Comparison of ENCODE assay signal across 8 cellular contexts in the genomic region with DNA sequence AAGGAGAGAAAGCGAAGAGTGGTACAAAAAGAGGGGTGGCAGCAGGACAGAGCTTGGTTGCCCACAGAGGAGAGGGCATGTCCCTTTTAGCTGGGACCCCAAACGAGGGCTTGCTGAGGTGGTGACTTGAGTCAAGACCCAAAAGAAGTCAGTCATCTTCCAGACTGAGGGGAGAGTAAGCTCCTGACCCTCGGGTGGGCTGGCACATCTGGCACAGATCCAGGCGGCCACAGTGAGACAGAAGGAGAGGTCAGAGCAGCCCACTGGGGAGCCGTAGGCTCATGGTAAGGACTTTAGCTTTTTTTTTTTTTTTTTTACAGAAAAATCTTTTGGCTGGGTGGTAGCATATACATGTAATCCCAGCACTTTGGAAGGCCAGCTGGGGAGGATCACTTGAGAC.
"Had no signal": no experiment of that assay in that cellular context is flagged by ENCODE, and none has a peak within 500 bp of the region (broad histone marks: within the 10 kb centered on the region; RNA-seq: fewer than 3 reads in every experiment).

No MANE protein-coding gene starts in this region.

- H2AFZ ChIP-seq: GM23338 had no signal

- H3K4me3 Mint-ChIP-seq: GM23338, H9, IgD-negative memory B cell had no signal

- ATAC-seq: GM23338 had no signal

- FAIRE-seq: H1, H54, HTR-8/SVneo had no signal

- H3K27ac Mint-ChIP-seq: GM23338, H9, IgD-negative memory B cell had no signal

- H3K4me1 Mint-ChIP-seq: IgD-negative memory B cell had no signal

- H3K4me3 ChIP-seq: GM23338 had no signal

- H3K9me3 Mint-ChIP-seq: GM23338, H9 had no signal

- H3K4me2 ChIP-seq: GM23338 had no signal

- DNase-seq: H9, HCEC 1CT, KBM-7 had no signal
